ENCODE assay signal across 14 cellular contexts in genomic region chr3:56837196-56837955, GRCh38. TPM values are rescaled to one million over a fixed set of nuclear protein-coding genes. Genes with fewer than 3 reads are reported as not detected.
A peak's percentile ranks its signal among the peaks of the same experiment; 100 is the strongest.
DNase-seq lines count a peak whose midpoint lies in the region; ATAC-seq and TF ChIP-seq lines count a peak whose summit lies in the region.
"Had no signal": no experiment of that assay in that cellular context is flagged by ENCODE, and none has a peak within 500 bp of the region (broad histone marks: within the 10 kb centered on the region; RNA-seq: fewer than 3 reads in every experiment).

No MANE protein-coding gene starts in this region.

- no peaks in the 10 kb centered on the region for H3K9me3 ChIP-seq in gastrocnemius medialis
- no peaks in the 10 kb centered on the region for H3K9me3 ChIP-seq in H9 (ENCODE audit: control insufficient read depth, low read depth, low read length)
- H3K9me3 ChIP-seq in BE2C: no peaks in the 10 kb centered on the region
- H3K9me3 ChIP-seq: BLaER1, Peyer's patch had no signal

- H3K4me3 Mint-ChIP-seq in H9: no peak overlapping the region
- H3K4me3 Mint-ChIP-seq: stimulated activated naive CD8-positive, alpha-beta T cell treated with anti-CD3 and anti-CD28 coated beads, Interleukin-15, Interleukin-2, amounts not matched to agents 100 ng/mL and 50 ng/mL, for 24 hours had no signal

- no peaks in the 10 kb centered on the region for H3K36me3 ChIP-seq in gastrocnemius medialis
- no peaks in the 10 kb centered on the region for H3K36me3 ChIP-seq in BE2C
- H3K36me3 ChIP-seq: BLaER1, Peyer's patch had no signal

- peaks cover 6 to 7% of the 10 kb centered on the region in 2 experiments; a peak in 3 of 4 replicates for H3K4me1 Mint-ChIP-seq in H9

- ATAC-seq in GM18873 (IDR thresholded peaks at IDR 0.05; ENCODE audit: low FRiP score, unreplicated experiment): peak; percentile 82
- ATAC-seq in HG02981 (IDR thresholded peaks at IDR 0.05; ENCODE audit: unreplicated experiment): peak; percentile 94
- ATAC-seq in gastrocnemius medialis: no peak
- ATAC-seq: left cardiac atrium had no signal

- no CpG with 5 or more reads among the region's 9 CpGs for WGBS in H9 (ENCODE audit: extremely low coverage, insufficient read length, low lambda C conversion rate)

- no peaks in the 10 kb centered on the region for H3K79me1 ChIP-seq in H9 (ENCODE audit: insufficient read depth, low read depth, low read length, poor library complexity, severe bottlenecking)

- no peak for TF ChIP-seq POLR2A in gastrocnemius medialis (IDR thresholded peaks at IDR 0.05)

- no peaks in the 10 kb centered on the region for H3K36me3 Mint-ChIP-seq in H9 (ENCODE audit: insufficient read depth in 1 of 3, low read depth in 3 of 3)

- H4K20me1 ChIP-seq in H9 (ENCODE audit: control insufficient read depth, insufficient read depth, insufficient read length): no peaks in the 10 kb centered on the region
- H4K20me1 ChIP-seq: BLaER1 had no signal

- H3K9me3 Mint-ChIP-seq in H9: no peaks in the 10 kb centered on the region
- H3K9me3 Mint-ChIP-seq: stimulated activated naive CD8-positive, alpha-beta T cell treated with anti-CD3 and anti-CD28 coated beads, Interleukin-15, Interleukin-2, amounts not matched to agents 100 ng/mL and 50 ng/mL, for 24 hours had no signal

- no peak overlapping the region for H2BK120ac ChIP-seq in H9 (ENCODE audit: low read depth, low read length, poor library complexity, severe bottlenecking)

- H3K23me2 ChIP-seq in H9 (ENCODE audit: insufficient read length, low read depth, low read length, poor library complexity, severe bottlenecking): no peaks in the 10 kb centered on the region

- no peak overlapping the region for H4K91ac ChIP-seq in H9 (ENCODE audit: insufficient read length, low read depth, low read length)

- no peak overlapping the region for H3K23ac ChIP-seq in H9 (ENCODE audit: insufficient read length, low read depth, low read length)

- H2BK12ac ChIP-seq in H9 (ENCODE audit: insufficient read length, low read depth, low read length): no peak overlapping the region

- no peak overlapping the region for H3T11ph ChIP-seq in H9 (ENCODE audit: low read length)

- intact Hi-C loops in gastrocnemius medialis (cut with DNase I; ENCODE audit: low total_unique reads): no loop called here

- H2AK5ac ChIP-seq in H9 (ENCODE audit: insufficient read length, low read length): no peak overlapping the region

- H3K4me2 ChIP-seq in H9 (ENCODE audit: insufficient read depth, insufficient read length, low read length): no peak overlapping the region
- H3K4me2 ChIP-seq: BLaER1 had no signal

- H3K14ac ChIP-seq in H9 (ENCODE audit: insufficient read depth, low read length): no peak overlapping the region

- peak; percentile 17 for DNase-seq in ACHN
- DNase-seq in gastrocnemius medialis: no peak
- DNase-seq in SK-N-DZ (ENCODE audit: low spot score): no peak
- no peak for DNase-seq in H9
- DNase-seq in BE2C: no peak
- DNase-seq: central memory CD4-positive, alpha-beta T cell; GOT3; left cardiac atrium; Peyer's patch had no signal

- no peak overlapping the region for H3K18ac ChIP-seq in H9 (ENCODE audit: insufficient read length, low read depth, low read length)

- H3K4me3 ChIP-seq in gastrocnemius medialis: no peak overlapping the region
- no peak overlapping the region for H3K4me3 ChIP-seq in BE2C (ENCODE audit: low read depth, low read length)
- H3K4me3 ChIP-seq: BLaER1, Peyer's patch had no signal

- H3K27me3 ChIP-seq in gastrocnemius medialis: no peaks in the 10 kb centered on the region
- H3K27me3 ChIP-seq in H9 (ENCODE audit: insufficient read depth, low read length): no peaks in the 10 kb centered on the region
- no peaks in the 10 kb centered on the region for H3K27me3 ChIP-seq in BE2C
- H3K27me3 ChIP-seq: BLaER1, Peyer's patch had no signal

- no peak overlapping the region for H4K8ac ChIP-seq in H9 (replicated peaks; ENCODE audit: insufficient read length, low read depth, low read length)

- H2BK15ac ChIP-seq in H9 (ENCODE audit: low read depth, low read length): no peak overlapping the region

- TF ChIP-seq CTCF in VCaP (conservative IDR thresholded peaks at IDR 0.05) (no peak), gastrocnemius medialis (IDR thresholded peaks at IDR 0.05 in 4 of 5, conservative IDR thresholded peaks at IDR 0.05 in 1 of 5) (no peak), H9 (conservative IDR thresholded peaks at IDR 0.05) (no peak), BE2C (IDR thresholded peaks at IDR 0.05; ENCODE audit: low read depth, low read length) (no peak)

- H3K9ac ChIP-seq in H9 (ENCODE audit: extremely low read depth, insufficient read length, low read length): no peak overlapping the region
- H3K9ac ChIP-seq: BLaER1 had no signal

- H3K27ac Mint-ChIP-seq in H9: no peak overlapping the region
- H3K27ac Mint-ChIP-seq: stimulated activated naive CD8-positive, alpha-beta T cell treated with anti-CD3 and anti-CD28 coated beads, Interleukin-15, Interleukin-2, amounts not matched to agents 100 ng/mL and 50 ng/mL, for 24 hours had no signal

- in situ Hi-C loops in ACHN (cut with HindIII; ENCODE audit: low pct_ligation_motif_present, low pct_unique_long_range_greater_than_20kb, low sequenced_read_pairs): no loop called here
- in situ Hi-C loops in gastrocnemius medialis (cut with MboI; ENCODE audit: low sequenced_read_pairs in 4 of 4): no loop called here

- H2BK5ac ChIP-seq in H9 (ENCODE audit: insufficient read length, low read length): no peak overlapping the region

- no peak overlapping the region for H2BK20ac ChIP-seq in H9 (ENCODE audit: low read depth, low read length, poor library complexity, severe bottlenecking)

- H2AFZ ChIP-seq in H9 (ENCODE audit: low read length): no peak overlapping the region

- no peaks in the 10 kb centered on the region for H3K27me3 Mint-ChIP-seq in H9 (ENCODE audit: low read depth)
- H3K27me3 Mint-ChIP-seq: stimulated activated naive CD8-positive, alpha-beta T cell treated with anti-CD3 and anti-CD28 coated beads, Interleukin-15, Interleukin-2, amounts not matched to agents 100 ng/mL and 50 ng/mL, for 24 hours had no signal

- no peak overlapping the region for H4K5ac ChIP-seq in H9 (ENCODE audit: insufficient read length, low read depth, low read length)

- no peak overlapping the region for H3K56ac ChIP-seq in H9 (ENCODE audit: insufficient read length, low read depth, low read length)

- no peak overlapping the region for H3K4ac ChIP-seq in H9 (ENCODE audit: low read depth, low read length)

- H3K27ac ChIP-seq in VCaP: peak overlapping the region; percentile 42
- H3K27ac ChIP-seq in gastrocnemius medialis: no peak overlapping the region
- H3K27ac ChIP-seq in H9 (ENCODE audit: insufficient read length, low read depth, low read length): no peak overlapping the region
- H3K27ac ChIP-seq: BLaER1, Peyer's patch had no signal

- H3K4me1 ChIP-seq in gastrocnemius medialis (no peaks in the 10 kb centered on the region), H9 (ENCODE audit: insufficient read depth, low read length) (no peaks in the 10 kb centered on the region), BE2C (no peaks in the 10 kb centered on the region)
- H3K4me1 ChIP-seq: Peyer's patch had no signal

- H3K79me2 ChIP-seq in H9 (ENCODE audit: insufficient read depth, low read length): no peaks in the 10 kb centered on the region

RNA-seq across cellular contexts. Expression of gene ARHGEF3, which starts 35.6 kb away (rescaled TPM):
- total RNA-seq in gastrocnemius medialis (10 to 100 TPM in 1 of 4 donors, 1 to 10 TPM in 3; 3.1 to 11.6 (median 5.7) TPM), H9 (2021) (4.4 and 5.7 TPM in 2 replicates)
- 2.7 and 5.7 TPM in 2 replicates for polyA plus RNA-seq in SK-N-DZ (2014; cell fraction: cytosol; rRNA removed)
- 3.4 and 4.6 TPM in 2 replicates for polyA plus RNA-seq in SK-N-DZ (2014; cell fraction: nucleus; rRNA removed)
- 4.6 TPM for polyA plus RNA-seq in BE2C (2012; ENCODE audit: insufficient read depth, insufficient read length, low read depth)

Comparison
In these comparisons a context has a peak if more than half of its experiments do, and no peak if none do; other contexts are left out.
1. ATAC-seq: peak in GM18873 (single experiment) and HG02981 (single experiment); none in gastrocnemius medialis (0 of 2).